In the genomic region with DNA sequence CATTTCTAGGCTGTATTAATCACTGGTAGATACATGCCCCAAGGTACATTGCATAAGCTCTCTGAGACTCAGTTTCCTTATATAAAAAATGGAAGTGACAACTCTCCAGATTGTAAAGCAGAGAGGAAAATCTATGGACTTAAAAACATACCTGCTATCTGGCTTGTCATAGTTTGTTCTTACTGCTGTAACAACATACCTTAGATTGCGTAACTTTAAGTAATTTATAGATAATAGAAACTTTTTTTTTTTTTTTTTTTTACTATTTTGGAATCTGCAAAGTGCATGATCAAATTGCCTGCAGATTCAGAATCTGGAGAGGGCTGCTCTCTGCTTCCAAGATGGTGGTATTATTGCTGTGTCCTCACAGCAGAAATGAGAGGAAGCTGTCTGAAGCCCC, we compare ENCODE assay signal across 27 cellular contexts.
DNase-seq lines count a peak whose midpoint lies in the region; ATAC-seq, FAIRE-seq and TF ChIP-seq lines count a peak whose summit lies in the region.
"Had no signal": no experiment of that assay in that cellular context is flagged by ENCODE, and none has a peak within 500 bp of the region (broad histone marks: within the 10 kb centered on the region; RNA-seq: fewer than 3 reads in every experiment).

No MANE protein-coding gene starts in this region.

- dilution Hi-C loops in IMR-90 (cut with HindIII; ENCODE audit: low sequenced_read_pairs, unreplicated experiment) = no loop called here

- H3K4me2 ChIP-seq in IMR-90 (ENCODE audit: low read depth, low read length) = no peak overlapping the region
- H3K4me2 ChIP-seq in K562 (ENCODE audit: insufficient read depth, low read length) = no peak overlapping the region
- no peak overlapping the region for H3K4me2 ChIP-seq in osteoblast (ENCODE audit: insufficient read depth, low read length)
- H3K4me2 ChIP-seq: BLaER1 had no signal

- H3K14ac ChIP-seq in IMR-90 (replicated peaks; ENCODE audit: low read depth, low read length) = no peak overlapping the region

- H3K4me3 ChIP-seq in IMR-90 (ENCODE audit: insufficient read depth, low read depth, low read length) (no peak overlapping the region), K562 (no peak overlapping the region), osteoblast (ENCODE audit: insufficient read depth, low read length) (no peak overlapping the region), adrenal gland (no peak overlapping the region), left lung (no peak overlapping the region)
- H3K4me3 ChIP-seq: BLaER1, GM12878 had no signal

- no peaks in the 10 kb centered on the region for H3K9me3 ChIP-seq in IMR-90 (ENCODE audit: control insufficient read depth, insufficient read depth, low read length)
- no peaks in the 10 kb centered on the region for H3K9me3 ChIP-seq in K562 (replicated peaks; ENCODE audit: control insufficient read depth, insufficient read depth, low read depth, low read length)
- H3K9me3 ChIP-seq in osteoblast (ENCODE audit: low read depth, low read length) = peaks cover 2% of the 10 kb centered on the region
- H3K9me3 ChIP-seq in adrenal gland (replicated peaks in 1 of 3) = no peaks in the 10 kb centered on the region
- peaks cover 0 to 34% of the 10 kb centered on the region in 2 donors for H3K9me3 ChIP-seq in left lung
- H3K9me3 ChIP-seq: BE2C had no signal

- H2BK5ac ChIP-seq in IMR-90 (ENCODE audit: low read depth, low read length, poor library complexity, severe bottlenecking) = no peak overlapping the region

- no peak overlapping the region for H3K27ac ChIP-seq in IMR-90 (ENCODE audit: insufficient read depth, low read length)
- no peak overlapping the region for H3K27ac ChIP-seq in K562 (ENCODE audit: extremely low read depth, low read depth, low read length)
- H3K27ac ChIP-seq in osteoblast (ENCODE audit: low read depth, low read length) = no peak overlapping the region
- H3K27ac ChIP-seq in adrenal gland = no peak overlapping the region
- H3K27ac ChIP-seq in left lung = no peak overlapping the region
- H3K27ac ChIP-seq: BLaER1 had no signal

- TF ChIP-seq EP300 in Ishikawa (IDR thresholded peaks at IDR 0.05; ENCODE audit: borderline replicate concordance) = no peak
- TF ChIP-seq EP300 in K562 (IDR thresholded peaks at IDR 0.05; ENCODE audit: low read length) = no peak

- H2BK15ac ChIP-seq in IMR-90 (ENCODE audit: low read depth, low read length) = no peak overlapping the region

- ATAC-seq in IMR-90 (ENCODE audit: low read depth) = no peak
- no peak for ATAC-seq in K562
- ATAC-seq in left lung = no peak
- ATAC-seq: GM12878 had no signal

- H2BK20ac ChIP-seq in IMR-90 (ENCODE audit: low read depth, low read length) = no peak overlapping the region

- TF ChIP-seq POLR2A in IMR-90 (IDR thresholded peaks at IDR 0.05; ENCODE audit: low read depth, low read length) = no peak
- TF ChIP-seq POLR2A in K562 (conservative IDR thresholded peaks at IDR 0.05) = no peak
- TF ChIP-seq POLR2A in adrenal gland (IDR thresholded peaks at IDR 0.05) = no peak

- H4K5ac ChIP-seq in IMR-90 (ENCODE audit: low read depth, low read length) = no peak overlapping the region

- H3K4me1 ChIP-seq in IMR-90 (ENCODE audit: control insufficient read depth, insufficient read depth, low read length) = no peaks in the 10 kb centered on the region
- H3K4me1 ChIP-seq in K562 (replicated peaks in 1 of 2; ENCODE audit: control insufficient read depth in 2 of 2, insufficient read depth in 2 of 2, low read length in 2 of 2) = no peaks in the 10 kb centered on the region
- no peaks in the 10 kb centered on the region for H3K4me1 ChIP-seq in osteoblast (ENCODE audit: insufficient read depth, low read length)
- no peaks in the 10 kb centered on the region for H3K4me1 ChIP-seq in adrenal gland (replicated peaks in 1 of 2)
- H3K4me1 ChIP-seq in left lung = no peaks in the 10 kb centered on the region
- H3K4me1 ChIP-seq: BE2C, BLaER1 had no signal

- H3K4ac ChIP-seq in IMR-90 (ENCODE audit: low read depth, low read length) = no peak overlapping the region

- DNase-seq in IMR-90 (no peak), K562 (ENCODE audit: extremely low read depth in 1 of 4, low spot score in 3 of 4) (no peak), osteoblast (ENCODE audit: insufficient read length, low spot score, missing footprints) (peak; percentile 3), adrenal gland (no peak), NCI-H187 treated with DMSO at 0.1 percent for 48 hours (lab: John Stamatoyannopoulos, UW) (no peak), left lung (no peak)
- DNase-seq: 8988T; ACHN; BE2C; C1 segment of cervical spinal cord; CD4-positive, alpha-beta memory T cell; CD4-positive, CD25-positive, alpha-beta regulatory T cell; CD8-positive, alpha-beta memory T cell; COR-L47; DMS 273 treated with DMSO at 0.1 percent for 48 hours; DMS153; DMS53; DMS79; DND-41; EL; GDM1 had no signal

- H3K79me1 ChIP-seq in IMR-90 (ENCODE audit: low read depth in 1 of 2, low read length in 2 of 2) = no peaks in the 10 kb centered on the region

- H4K8ac ChIP-seq in IMR-90 (ENCODE audit: low read depth in 2 of 2, low read length in 2 of 2) = no peak overlapping the region

- no peak overlapping the region for H4K91ac ChIP-seq in IMR-90 (ENCODE audit: insufficient read depth, low read depth, low read length)

- no CpG with 5 or more reads among the region's 1 CpG for WGBS in IMR-90 (ENCODE audit: extremely low coverage in 2 of 2, insufficient read length in 1 of 2), 2 experiments
- WGBS in K562 (ENCODE audit: insufficient coverage, low coverage, missing lambda C conversion rate) = 17% methylated on average over 1 of the region's 1 CpG
- 71 to 89% (median 83%) methylated on average over 1 of the region's 1 CpG for WGBS in adrenal gland, 4 donors

- TF ChIP-seq RAD21 in IMR-90 (IDR thresholded peaks at IDR 0.05; ENCODE audit: low read length) = no peak
- no peak for TF ChIP-seq RAD21 in Ishikawa (IDR thresholded peaks at IDR 0.05; ENCODE audit: low read depth)
- no peak for TF ChIP-seq RAD21 in K562 (CRISPR knock-in tag; conservative IDR thresholded peaks at IDR 0.05 in 1 of 2, IDR thresholded peaks at IDR 0.05 in 1 of 2)

- H2AK9ac ChIP-seq in IMR-90 (replicated peaks; ENCODE audit: low read depth, low read length, poor library complexity) = no peak overlapping the region

- no peak overlapping the region for H2AK5ac ChIP-seq in IMR-90 (ENCODE audit: low read depth, low read length)

- H2AFZ ChIP-seq in IMR-90 (replicated peaks; ENCODE audit: low read length, poor library complexity) (no peak overlapping the region), K562 (ENCODE audit: low read depth, low read length) (no peak overlapping the region), osteoblast (ENCODE audit: low read length) (no peak overlapping the region)

- H3K23ac ChIP-seq in IMR-90 (ENCODE audit: low read depth, low read length) = no peak overlapping the region

- no peaks in the 10 kb centered on the region for H3K36me3 ChIP-seq in IMR-90 (ENCODE audit: control insufficient read depth, insufficient read depth, low read length)
- H3K36me3 ChIP-seq in K562 (ENCODE audit: control insufficient read depth, insufficient read depth, low read length) = no peaks in the 10 kb centered on the region
- H3K36me3 ChIP-seq in osteoblast (ENCODE audit: insufficient read depth, low read length) = no peaks in the 10 kb centered on the region
- H3K36me3 ChIP-seq in adrenal gland (replicated peaks in 1 of 2) = no peaks in the 10 kb centered on the region
- no peaks in the 10 kb centered on the region for H3K36me3 ChIP-seq in left lung
- H3K36me3 ChIP-seq: BE2C, BLaER1 had no signal

- H3K9me1 ChIP-seq in IMR-90 (ENCODE audit: insufficient read depth, low read length) (0 out of 2 replicates have a peak, but pooled peaks cover 3% of the 10 kb centered on the region), K562 (ENCODE audit: control insufficient read depth, insufficient read depth, low read length) (no peaks in the 10 kb centered on the region)

- FAIRE-seq in K562 (lab: Jason Lieb, UNC) = no peak
- FAIRE-seq: A204.1, GM12878, GM12892, GM18507 had no signal

- no TSS peak for BruUV-seq in IMR-90 (replicated peaks; lab: Mats Ljungman, UMichigan)
- BruUV-seq in K562 (replicated peaks; lab: Mats Ljungman, UMichigan) = no TSS peak

- no peak overlapping the region for H3K56ac ChIP-seq in IMR-90 (ENCODE audit: extremely low read depth, insufficient read depth, low read length)

- intact Hi-C loops in IMR-90 (cut with micrococcal nuclease) (no loop called here), K562 (cut with micrococcal nuclease) (no loop called here), adrenal gland (cut with DNase I) (no loop called here), left lung (cut with DNase I) (no loop called here)

- CTCF ChIA-PET in IMR-90 (lab: Yijun Ruan, JAX) = no interaction called here
- CTCF ChIA-PET in K562 (lab: Yijun Ruan, JAX; ENCODE audit: low intra/inter-chr PET ratio) = no interaction called here

- no peak overlapping the region for H3K9ac ChIP-seq in IMR-90 (ENCODE audit: low read depth, low read length)
- no peak overlapping the region for H3K9ac ChIP-seq in K562 (ENCODE audit: insufficient read depth in 1 of 2, low read depth in 2 of 2, low read length in 2 of 2)
- H3K9ac ChIP-seq: BLaER1 had no signal

- TF ChIP-seq CTCF in IMR-90 (conservative IDR thresholded peaks at IDR 0.05; ENCODE audit: low read depth, low read length) (no peak), K562 (IDR thresholded peaks at IDR 0.05 in 2 of 3, conservative IDR thresholded peaks at IDR 0.05 in 1 of 3; ENCODE audit: insufficient read depth in 2 of 3, low read depth in 1 of 3, low read length in 3 of 3) (no peak), osteoblast (IDR thresholded peaks at IDR 0.05; ENCODE audit: extremely low read depth, low read depth, low read length) (no peak), adrenal gland (IDR thresholded peaks at IDR 0.05) (no peak), left lung (IDR thresholded peaks at IDR 0.05) (no peak)

- H4K20me1 ChIP-seq in IMR-90 (ENCODE audit: insufficient read depth, low read length) = no peaks in the 10 kb centered on the region
- H4K20me1 ChIP-seq in K562 (replicated peaks; ENCODE audit: control insufficient read depth, insufficient read depth, low read length) = no peaks in the 10 kb centered on the region
- no peaks in the 10 kb centered on the region for H4K20me1 ChIP-seq in osteoblast (ENCODE audit: insufficient read depth, low read length)
- H4K20me1 ChIP-seq: BLaER1 had no signal

- in situ Hi-C loops in IMR-90 (cut with MboI; ENCODE audit: low sequenced_read_pairs) (no loop called here), K562 (cut with MboI) (no loop called here)

- H2BK120ac ChIP-seq in IMR-90 (ENCODE audit: low read depth, low read length) = no peak overlapping the region

- H3K79me2 ChIP-seq in K562 (ENCODE audit: control insufficient read depth, insufficient read depth, low read length) (no peaks in the 10 kb centered on the region), osteoblast (ENCODE audit: insufficient read depth, low read length) (no peaks in the 10 kb centered on the region)

- POLR2A ChIA-PET in IMR-90 (lab: Charles Lee; ENCODE audit: unreplicated experiment) = no interaction called here
- POLR2A ChIA-PET in K562 (lab: Yijun Ruan, JAX) = no interaction called here

- H3K18ac ChIP-seq in IMR-90 (ENCODE audit: low read depth, low read length) = no peak overlapping the region

- no peaks in the 10 kb centered on the region for H3K27me3 ChIP-seq in IMR-90 (ENCODE audit: control insufficient read depth, insufficient read depth, low read length)
- H3K27me3 ChIP-seq in K562 (ENCODE audit: control insufficient read depth in 2 of 2, insufficient read depth in 2 of 2, low read length in 2 of 2) = no peaks in the 10 kb centered on the region
- H3K27me3 ChIP-seq in osteoblast (ENCODE audit: insufficient read depth, low read length) = no peaks in the 10 kb centered on the region
- H3K27me3 ChIP-seq in adrenal gland = no peaks in the 10 kb centered on the region
- no peaks in the 10 kb centered on the region for H3K27me3 ChIP-seq in left lung
- H3K27me3 ChIP-seq: BE2C, BLaER1 had no signal
